In genomic region chr5:98771389-98772109, GRCh38 we compare ENCODE assay signal across 8 cellular contexts.
A peak's percentile ranks its signal among the peaks of the same experiment; 100 is the strongest.
DNase-seq lines count a peak whose midpoint lies in the region; ATAC-seq lines count a peak whose summit lies in the region.

No MANE protein-coding gene starts in this region.

- H3K27me3 Mint-ChIP-seq in memory B cell: peaks cover 6% of the 10 kb centered on the region

- peak overlapping the region; percentile 97 for H3K4me3 Mint-ChIP-seq in memory B cell

- no peaks in the 10 kb centered on the region for H3K9me3 ChIP-seq in effector memory CD4-positive, alpha-beta T cell (ENCODE audit: control insufficient read depth, low read length)

- peaks cover 5% of the 10 kb centered on the region for H3K27me3 ChIP-seq in effector memory CD4-positive, alpha-beta T cell (replicated peaks; ENCODE audit: control insufficient read depth, insufficient read depth, low read length, poor library complexity, severe bottlenecking)

- H3K4me1 Mint-ChIP-seq in memory B cell: peaks cover 44% of the 10 kb centered on the region

- ATAC-seq in HG02885 (IDR thresholded peaks at IDR 0.05; ENCODE audit: poor library complexity, unreplicated experiment): peak; percentile 12
- ATAC-seq in memory B cell (ENCODE audit: low read depth): peak; percentile 10
- no peak for ATAC-seq in HG02884 (IDR thresholded peaks at IDR 0.05; ENCODE audit: unreplicated experiment)

- peak overlapping the region; percentile 73 for H3K4me3 ChIP-seq in effector memory CD4-positive, alpha-beta T cell (ENCODE audit: insufficient read depth, low read depth, low read length, poor library complexity, severe bottlenecking)

- no peaks in the 10 kb centered on the region for H3K36me3 Mint-ChIP-seq in memory B cell

- H3K36me3 ChIP-seq in effector memory CD4-positive, alpha-beta T cell (ENCODE audit: control insufficient read depth, insufficient read depth, low read length): no peaks in the 10 kb centered on the region

- H3K27ac ChIP-seq in effector memory CD4-positive, alpha-beta T cell (ENCODE audit: insufficient read depth, low read length, poor library complexity, severe bottlenecking): no peak overlapping the region

- H3K27ac Mint-ChIP-seq in memory B cell: peak overlapping the region; percentile 68

- peaks cover 32% of the 10 kb centered on the region for H3K4me1 ChIP-seq in effector memory CD4-positive, alpha-beta T cell (ENCODE audit: control insufficient read depth, insufficient read depth, low read length, poor library complexity, severe bottlenecking)

- DNase-seq in DMS153 treated with DMSO at 0.1 percent for 48 hours (lab: John Stamatoyannopoulos, UW; ENCODE audit: unreplicated experiment) (peak; percentile 43), NCI-H345 (lab: John Stamatoyannopoulos, UW) (peak; percentile 85), memory B cell (ENCODE audit: low spot score in 2 of 2) (peak; percentile 47 to 72)
- DNase-seq in activated CD4-positive, CD25-positive, alpha-beta regulatory T cell treated with anti-CD3 and anti-CD28 coated beads, Interleukin-2, amount 50 U/mL, for 72 hours: peak; percentile 35
- peak in 2 of 3 donors; percentile 12 to 41 for DNase-seq in effector memory CD4-positive, alpha-beta T cell
- peak in 5 of 6 experiments; percentile 40 to 80 (median 71) for DNase-seq in stimulated activated naive CD4-positive, alpha-beta T cell (lab: John Stamatoyannopoulos, UW)

- H3K9me3 Mint-ChIP-seq in memory B cell: no peaks in the 10 kb centered on the region

Comparison
In these comparisons a context has a peak if more than half of its experiments do, and no peak if none do; other contexts are left out.
1. DNase-seq: peak in every context shown above with its lines; median percentile 85 in NCI-H345; 71 in stimulated activated naive CD4-positive, alpha-beta T cell; 60 in memory B cell; 43 in DMS153 treated with DMSO at 0.1 percent for 48 hours; 35 in activated CD4-positive, CD25-positive, alpha-beta regulatory T cell treated with anti-CD3 and anti-CD28 coated beads, Interleukin-2, amount 50 U/mL, for 72 hours; 26 in effector memory CD4-positive, alpha-beta T cell.